Comparison of ENCODE assay signal across 8 cellular contexts in genomic region chr10:102117391-102118159, GRCh38. TPM values are rescaled to one million over a fixed set of nuclear protein-coding genes. Genes with fewer than 3 reads are reported as not detected.
DNase-seq lines count a peak whose midpoint lies in the region; ATAC-seq and TF ChIP-seq lines count a peak whose summit lies in the region.

No MANE protein-coding gene starts in this region.

- intact Hi-C loops in left colon (cut with DNase I, micrococcal nuclease), result no loop called here

- peak overlapping the region; percentile 98 for H3K27ac ChIP-seq in cingulate gyrus (ENCODE audit: low read depth, low read length)

- ATAC-seq in left colon (peak; percentile 7), HG02938 (IDR thresholded peaks at IDR 0.05; ENCODE audit: unreplicated experiment) (no peak), HG03565 (IDR thresholded peaks at IDR 0.05; ENCODE audit: unreplicated experiment) (no peak)

- in situ Hi-C loops in GM13977 (cut with MboI; ENCODE audit: low pct_unique_long_range_greater_than_20kb, low sequenced_read_pairs, unreplicated experiment), result no loop called here

- DNase-seq in GM13977 (ENCODE audit: low spot score), result no peak
- peak; percentile 77 for DNase-seq in NCI-H2171 (lab: John Stamatoyannopoulos, UW)
- peak; percentile 37 for DNase-seq in activated CD4-positive, CD25-positive, alpha-beta regulatory T cell treated with anti-CD3 and anti-CD28 coated beads, Interleukin-2, amount 50 U/mL, for 16 hours (ENCODE audit: low read depth, low spot score)
- peak; percentile 84 for DNase-seq in left colon
- peak; percentile 51 to 54 for DNase-seq in stimulated activated CD4-positive, alpha-beta T cell treated with anti-CD3 and anti-CD28 coated beads, Interleukin-1b, Interleukin-23, amount 100 ng/mL, for 4 hours (ENCODE audit: low read depth in 2 of 2)

- peak; percentile 17 for TF ChIP-seq CTCF in GM13977 (IDR thresholded peaks at IDR 0.05; ENCODE audit: extremely low read depth, insufficient read depth, missing control alignments)

RNA-seq across cellular contexts. Expression of gene LDB1, which starts 2.6 kb away (rescaled TPM):
- total RNA-seq in left colon, result 10 to 100 TPM; 29.5 to 34.6 TPM

RNA-seq across cellular contexts. Expression of gene PPRC1, which starts 15.3 kb away (rescaled TPM):
- 10 to 100 TPM; 14.4 to 22.1 TPM for total RNA-seq in left colon

RNA-seq across cellular contexts. Expression of gene NOLC1, which starts 34.6 kb away (rescaled TPM):
- 10 to 100 TPM; 30.2 to 41.5 TPM for total RNA-seq in left colon

RNA-seq across cellular contexts. Expression of gene HPS6, which starts 52.4 kb away (rescaled TPM):
- total RNA-seq in left colon, result 10 to 100 TPM; 20.3 to 25.0 TPM
